8 cellular contexts compared by ENCODE assay signal in the genomic region with DNA sequence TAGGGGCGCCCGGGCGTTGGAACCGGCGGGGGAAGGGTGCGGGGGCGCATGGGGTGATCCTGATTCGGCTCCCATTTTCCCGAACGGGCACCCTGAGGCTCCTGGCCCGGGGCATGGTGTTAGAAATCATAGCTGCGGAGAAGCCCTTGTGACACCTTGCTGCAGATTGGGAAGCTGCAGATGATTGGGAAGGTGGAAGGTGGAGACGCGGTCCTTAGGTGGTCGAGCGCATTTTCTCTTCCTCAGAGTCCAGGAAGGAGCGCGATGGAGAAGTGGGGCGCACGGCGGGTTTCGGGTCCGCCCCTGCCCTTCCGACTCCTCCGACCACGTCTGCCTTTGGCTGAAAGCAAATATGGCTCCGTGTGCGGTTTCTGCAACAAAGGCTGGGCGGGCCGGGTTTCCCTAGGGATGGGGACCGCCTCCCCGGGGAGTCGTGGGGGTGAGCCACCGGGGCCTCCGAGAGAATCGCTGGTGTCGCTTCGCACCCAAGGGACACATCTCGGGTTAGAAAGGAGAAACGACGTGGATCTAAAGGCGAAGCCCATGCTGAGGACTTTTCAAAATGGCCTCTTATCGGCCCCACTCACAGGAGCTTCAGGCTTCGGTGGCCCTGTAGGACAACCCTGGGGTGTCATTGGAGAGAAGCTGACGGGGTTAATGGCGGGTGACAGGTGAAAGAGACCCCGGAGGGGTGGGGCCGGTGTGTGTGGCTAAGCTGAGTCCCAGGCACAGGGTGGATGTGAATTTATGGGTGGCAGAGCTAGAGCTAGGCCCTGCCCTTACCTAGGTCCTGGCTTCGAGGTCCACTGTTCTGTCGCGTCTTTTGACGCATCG. TPM values are rescaled to one million over a fixed set of nuclear protein-coding genes. Genes with fewer than 3 reads are reported as not detected.
DNase-seq lines count a peak whose midpoint lies in the region; ATAC-seq and TF ChIP-seq lines count a peak whose summit lies in the region.

No MANE protein-coding gene starts in this region.

- H4K20me1 ChIP-seq in fibroblast of lung (ENCODE audit: control insufficient read depth, extremely low read depth, insufficient read depth, low read length): peaks cover 6% of the 10 kb centered on the region

- H3K9ac ChIP-seq in fibroblast of lung (ENCODE audit: insufficient read depth, low read length): peak overlapping the region; percentile 78

- H3K27me3 Mint-ChIP-seq in nephron progenitor cell (ENCODE audit: low read depth, poor library complexity): peaks cover 10% of the 10 kb centered on the region

- peaks cover 24% of the 10 kb centered on the region for H3K36me3 Mint-ChIP-seq in nephron progenitor cell (ENCODE audit: low read depth)

- H3K4me2 ChIP-seq in fibroblast of lung (ENCODE audit: extremely low read depth, insufficient read depth, low read length): peak overlapping the region; percentile 90

- H3K27me3 ChIP-seq in fibroblast of lung (ENCODE audit: control insufficient read depth, insufficient read depth, low read length) (no peaks in the 10 kb centered on the region), uterus (no peaks in the 10 kb centered on the region)

- H3K36me3 ChIP-seq in fibroblast of lung (ENCODE audit: control insufficient read depth, insufficient read depth, low read length) (peaks cover 13% of the 10 kb centered on the region), uterus (no peaks in the 10 kb centered on the region)

- peak overlapping the region; percentile 19 for H3K27ac Mint-ChIP-seq in nephron progenitor cell

- peaks cover 41% of the 10 kb centered on the region for H3K4me1 ChIP-seq in fibroblast of lung (ENCODE audit: control insufficient read depth, extremely low read depth, insufficient read depth, low read length)
- H3K4me1 ChIP-seq in uterus: peaks cover 17 to 23% of the 10 kb centered on the region in 2 donors

- in situ Hi-C loops in GM13976 (cut with MboI; ENCODE audit: low sequenced_read_pairs, unreplicated experiment): loop anchor here (10.0 kb wide), 1 partner anchor 107 kb away; no protein-coding TSS in a partner anchor

- peak overlapping the region; percentile 28 for H2AFZ ChIP-seq in fibroblast of lung (ENCODE audit: low read length)

- intact Hi-C loops in uterus (cut with DNase I; ENCODE audit: low total_unique reads): no loop called here

- H3K4me1 Mint-ChIP-seq in nephron progenitor cell: peaks cover 69% of the 10 kb centered on the region

- TF ChIP-seq POLR2A in uterus (IDR thresholded peaks at IDR 0.05): no peak

- peak overlapping the region; percentile 78 to 93 (median 84) for H3K4me3 ChIP-seq in fibroblast of lung (replicated peaks in 1 of 4; ENCODE audit: control extremely low read depth in 1 of 4, insufficient read depth in 1 of 4, low read depth in 3 of 4, low read length in 4 of 4)
- peak overlapping the region; percentile 67 to 95 for H3K4me3 ChIP-seq in uterus

- peak; percentile 27 for ATAC-seq in HG02798 (IDR thresholded peaks at IDR 0.05; ENCODE audit: poor library complexity, unreplicated experiment)

- H3K4me3 Mint-ChIP-seq in nephron progenitor cell: peak overlapping the region; percentile 97

- H3K9me3 ChIP-seq in fibroblast of lung (ENCODE audit: control insufficient read depth, insufficient read depth, low read depth, low read length) (no peaks in the 10 kb centered on the region), uterus (no peaks in the 10 kb centered on the region)

- H3K27ac ChIP-seq in fibroblast of lung (ENCODE audit: insufficient read depth, low read length) (peak overlapping the region; percentile 91), uterus (peak overlapping the region; percentile 100)

- DNase-seq in GM13976 (ENCODE audit: low spot score) (peak; percentile 70), NCI-H345 treated with DMSO at 0.1 percent for 48 hours (lab: John Stamatoyannopoulos, UW; ENCODE audit: unreplicated experiment) (peak; percentile 33), fibroblast of lung (ENCODE audit: low read depth in 2 of 2) (peak in 1 of 2 donors; percentile 35), nephron progenitor cell (peak; percentile 46), uterus (peak in 1 of 2 donors; percentile 50), NCI-H1694 (lab: John Stamatoyannopoulos, UW) (no peak)
- peak; percentile 56 for DNase-seq in activated T-cell treated with anti-CD3 and anti-CD28 coated beads, Interleukin-2, amount 50 U/mL, for 1 hour

- no peaks in the 10 kb centered on the region for H3K9me3 Mint-ChIP-seq in nephron progenitor cell

- peaks cover 38% of the 10 kb centered on the region for H3K79me2 ChIP-seq in fibroblast of lung (ENCODE audit: control insufficient read depth, insufficient read depth, low read length)

- TF ChIP-seq CTCF in GM13976 (IDR thresholded peaks at IDR 0.05; ENCODE audit: borderline replicate concordance, control extremely low read depth, extremely low read depth, insufficient read depth, missing control alignments): no peak
- no peak for TF ChIP-seq CTCF in fibroblast of lung (conservative IDR thresholded peaks at IDR 0.05 in 1 of 2, IDR thresholded peaks at IDR 0.05 in 1 of 2; ENCODE audit: low read depth in 1 of 2, low read length in 2 of 2)
- no peak for TF ChIP-seq CTCF in nephron progenitor cell (IDR thresholded peaks at IDR 0.05)
- no peak for TF ChIP-seq CTCF in uterus (IDR thresholded peaks at IDR 0.05)

RNA-seq across cellular contexts. Expression of gene FTH1, which starts 0.7 kb away (rescaled TPM):
- total RNA-seq in fibroblast of lung (2,097 and 2,219 TPM in 2 replicates), uterus (1,000 to 10,000 TPM in 3 of 4 donors, 100 to 1,000 TPM in 1; 402 to 1,927 (median 1,615) TPM)
- 2,789 and 3,749 TPM in 2 replicates for polyA plus RNA-seq in fibroblast of lung
- polyA plus RNA-seq in fibroblast of lung (2012): 6,217 and 7,699 TPM in 2 replicates
- polyA minus RNA-seq in fibroblast of lung (ENCODE audit: low replicate concordance): 2,081 and 2,338 TPM in 2 replicates

RNA-seq across cellular contexts. Expression of gene BEST1, which starts 18.0 kb away (rescaled TPM):
- total RNA-seq in fibroblast of lung: 7.7 and 15.2 TPM in 2 replicates
- polyA plus RNA-seq in fibroblast of lung: 1.5 and 2.5 TPM in 2 replicates
- polyA plus RNA-seq in fibroblast of lung (2012): 2.7 and 3.0 TPM in 2 replicates
- polyA minus RNA-seq in fibroblast of lung (ENCODE audit: low replicate concordance): 1.9 and 2.9 TPM in 2 replicates
- total RNA-seq in uterus: 10 to 100 TPM in 1 of 4 donors, 1 to 10 TPM in 3; 3.3 to 11.1 (median 3.9) TPM

RNA-seq across cellular contexts. Expression of gene RAB3IL1, which starts 50.8 kb away (rescaled TPM):
- 13.4 TPM in 2 replicates for total RNA-seq in fibroblast of lung
- polyA plus RNA-seq in fibroblast of lung: 9.6 and 9.9 TPM in 2 replicates
- 14.7 and 15.8 TPM in 2 replicates for polyA plus RNA-seq in fibroblast of lung (2012)
- 15.8 and 16.9 TPM in 2 replicates for polyA minus RNA-seq in fibroblast of lung (ENCODE audit: low replicate concordance)
- total RNA-seq in uterus: 10 to 100 TPM; 12.6 to 60.3 (median 26.8) TPM
